8 cellular contexts compared by ENCODE assay signal in the genomic region with DNA sequence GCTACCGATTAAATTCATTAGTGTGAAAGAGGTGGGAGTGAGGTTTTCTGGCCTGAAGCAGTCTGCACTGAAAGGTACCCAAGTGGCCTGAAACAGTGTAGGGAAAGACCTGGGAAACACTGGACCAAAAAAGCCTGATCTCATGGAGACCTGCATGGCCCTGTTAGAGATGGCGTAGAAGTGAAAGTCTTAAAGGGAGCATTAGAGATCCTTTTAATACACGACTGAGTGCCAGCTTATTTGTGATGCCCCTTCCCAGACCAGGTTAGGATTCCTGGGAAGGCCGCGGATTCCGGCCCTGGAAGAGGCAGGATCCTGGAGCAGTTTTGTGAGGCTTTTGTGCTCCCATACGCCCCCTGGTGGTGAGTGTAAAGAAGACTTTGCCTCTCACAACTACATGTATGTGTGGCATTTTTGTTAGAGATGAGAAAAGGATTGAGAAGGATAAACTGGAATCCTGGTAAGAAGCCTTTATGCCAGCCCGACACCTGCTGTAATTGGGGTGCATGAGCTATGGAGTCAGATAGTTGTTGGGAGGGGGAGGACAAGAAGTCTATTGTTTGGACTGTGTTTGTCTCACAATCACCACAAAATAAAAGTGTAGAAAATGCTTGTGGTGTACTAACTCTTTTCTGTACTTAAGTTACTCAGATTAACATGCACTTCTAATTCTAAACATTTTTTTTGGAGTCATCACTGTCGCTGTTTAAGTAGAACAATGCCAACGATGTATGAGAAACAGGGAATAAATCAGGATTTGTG. TPM values are rescaled to one million over a fixed set of nuclear protein-coding genes. Genes with fewer than 3 reads are reported as not detected.
A peak's percentile ranks its signal among the peaks of the same experiment; 100 is the strongest.
DNase-seq lines count a peak whose midpoint lies in the region; ATAC-seq and TF ChIP-seq lines count a peak whose summit lies in the region.

No MANE protein-coding gene starts in this region.

- H3K36me3 Mint-ChIP-seq in Caco-2 (ENCODE audit: insufficient read depth, unreplicated experiment) (peaks cover 79% of the 10 kb centered on the region), memory B cell (peaks cover 27% of the 10 kb centered on the region)
- H3K36me3 Mint-ChIP-seq in activated CD8-positive, alpha-beta T cell treated with anti-CD3 and anti-CD28 coated beads, Interleukin-2, amount 10 ng/mL, durations not matched to agents 7 days and 5 days (ENCODE audit: low read depth): peaks cover 79% of the 10 kb centered on the region

- H3K36me3 ChIP-seq in Caco-2 (ENCODE audit: control insufficient read depth, insufficient read depth, low read length): peaks cover 3% of the 10 kb centered on the region; the same call in 1 of the 2 replicates

- DNase-seq in Caco-2 (peak; percentile 73 to 77), HEK293T (ENCODE audit: extremely low spot score) (peak; percentile 81), NCI-H460 (ENCODE audit: extremely low read depth, low read depth) (peak; percentile 73), memory B cell (ENCODE audit: low spot score in 2 of 2) (peak; percentile 63 to 70)
- peak; percentile 73 for DNase-seq in activated CD8-positive, alpha-beta T cell treated with anti-CD3 and anti-CD28 coated beads, Interleukin-2, amount 10 ng/mL, durations not matched to agents 7 days and 5 days
- peak; percentile 64 for DNase-seq in effector CD8-positive, alpha-beta T cell (lab: John Stamatoyannopoulos, UW)
- DNase-seq in stimulated activated CD8-positive, alpha-beta memory T cell treated with anti-CD3 and anti-CD28 coated beads, Interleukin-15, amount 100 ng/mL, for 24 hours (ENCODE audit: low read depth): peak; percentile 39

- ATAC-seq in activated CD8-positive, alpha-beta T cell treated with anti-CD3 and anti-CD28 coated beads, Interleukin-2, amount 10 ng/mL, durations not matched to agents 7 days and 5 days: peak; percentile 62
- ATAC-seq in memory B cell (ENCODE audit: low read depth) (peak; percentile 52), HG02610 (IDR thresholded peaks at IDR 0.05; ENCODE audit: unreplicated experiment) (no peak)

- H3K4me1 Mint-ChIP-seq in Caco-2 (ENCODE audit: low read depth, unreplicated experiment): peaks cover 23% of the 10 kb centered on the region
- peaks cover 47% of the 10 kb centered on the region for H3K4me1 Mint-ChIP-seq in activated CD8-positive, alpha-beta T cell treated with anti-CD3 and anti-CD28 coated beads, Interleukin-2, amount 10 ng/mL, durations not matched to agents 7 days and 5 days (ENCODE audit: low read depth)
- H3K4me1 Mint-ChIP-seq in memory B cell: peaks cover 24% of the 10 kb centered on the region

- no peaks in the 10 kb centered on the region for H3K27me3 ChIP-seq in Caco-2 (replicated peaks; ENCODE audit: control insufficient read depth, insufficient read depth, low read length)

- H3K4me3 Mint-ChIP-seq in Caco-2 (ENCODE audit: unreplicated experiment): no peak overlapping the region
- H3K4me3 Mint-ChIP-seq in activated CD8-positive, alpha-beta T cell treated with anti-CD3 and anti-CD28 coated beads, Interleukin-2, amount 10 ng/mL, durations not matched to agents 7 days and 5 days: no peak overlapping the region
- H3K4me3 Mint-ChIP-seq in memory B cell: no peak overlapping the region

- peak; percentile 77 to 84 for TF ChIP-seq CTCF in Caco-2 (IDR thresholded peaks at IDR 0.05; ENCODE audit: insufficient read depth in 1 of 2, low read depth in 1 of 2, low read length in 1 of 2, severe bottlenecking in 1 of 2, unreplicated experiment in 1 of 2)

- peak overlapping the region; percentile 40 for H3K27ac Mint-ChIP-seq in Caco-2 (ENCODE audit: unreplicated experiment)
- H3K27ac Mint-ChIP-seq in activated CD8-positive, alpha-beta T cell treated with anti-CD3 and anti-CD28 coated beads, Interleukin-2, amount 10 ng/mL, durations not matched to agents 7 days and 5 days: peak overlapping the region; percentile 51
- no peak overlapping the region for H3K27ac Mint-ChIP-seq in memory B cell

- CTCF ChIA-PET in Caco-2 (lab: Charles Lee) (interaction anchor here (0.8 kb wide), 1 partner anchor 51 kb away, joined by 4 read pairs; no protein-coding TSS in a partner anchor), HEK293T (lab: Yijun Ruan, JAX) (interaction anchor here (0.6 to 0.7 kb wide), 2 partner anchors 8 to 580 kb away, joined by 3 read pairs; no protein-coding TSS in a partner anchor)
- CTCF ChIA-PET in activated CD8-positive, alpha-beta T cell treated with anti-CD3 and anti-CD28 coated beads, Interleukin-2, amount 10 ng/mL, durations not matched to agents 7 days and 5 days (lab: Charles Lee): interaction anchor here (1.0 to 2.3 kb wide), 10 partner anchors 9 to 230 kb away, joined by 3 to 18 read pairs (median 4); a partner anchor contains a TSS

- no peaks in the 10 kb centered on the region for H3K9me3 ChIP-seq in Caco-2

- no peaks in the 10 kb centered on the region; the same call in 1 of the 2 replicates for H3K4me1 ChIP-seq in Caco-2

- intact Hi-C loops in Caco-2 (cut with micrococcal nuclease; ENCODE audit: unreplicated experiment): loop anchor here (1.0 to 2.0 kb wide), 7 partner anchors 51 to 672 kb away; no protein-coding TSS in a partner anchor

- no TSS peak for BruUV-seq in Caco-2 (replicated peaks; lab: Mats Ljungman, UMichigan)

- H3K4me3 ChIP-seq in Caco-2 (ENCODE audit: low read depth, low read length): no peak overlapping the region

- POLR2A ChIA-PET in Caco-2 (lab: Charles Lee) (no interaction called here), HEK293T (lab: Yijun Ruan, JAX) (no interaction called here)
- POLR2A ChIA-PET in activated CD8-positive, alpha-beta T cell treated with anti-CD3 and anti-CD28 coated beads, Interleukin-2, amount 10 ng/mL, durations not matched to agents 7 days and 5 days (lab: Charles Lee): interaction anchor here (1.8 kb wide), 1 partner anchor 51 kb away, joined by 12 read pairs; no protein-coding TSS in a partner anchor

- H3K9me3 Mint-ChIP-seq in Caco-2 (ENCODE audit: unreplicated experiment) (no peaks in the 10 kb centered on the region), memory B cell (no peaks in the 10 kb centered on the region)
- H3K9me3 Mint-ChIP-seq in activated CD8-positive, alpha-beta T cell treated with anti-CD3 and anti-CD28 coated beads, Interleukin-2, amount 10 ng/mL, durations not matched to agents 7 days and 5 days (ENCODE audit: insufficient read depth): no peaks in the 10 kb centered on the region

- no peaks in the 10 kb centered on the region for H3K27me3 Mint-ChIP-seq in Caco-2 (ENCODE audit: insufficient read depth, unreplicated experiment)
- no peaks in the 10 kb centered on the region for H3K27me3 Mint-ChIP-seq in activated CD8-positive, alpha-beta T cell treated with anti-CD3 and anti-CD28 coated beads, Interleukin-2, amount 10 ng/mL, durations not matched to agents 7 days and 5 days (ENCODE audit: low read depth)
- H3K27me3 Mint-ChIP-seq in memory B cell: no peaks in the 10 kb centered on the region

TF ChIP-seq in HEK293T, 16 proteins besides CTCF, POLR2A, EP300 and RAD21:
- TF ChIP-seq CTBP1 (IDR thresholded peaks at IDR 0.05; ENCODE audit: borderline replicate concordance): no peak
- TF ChIP-seq L3MBTL2 (conservative IDR thresholded peaks at IDR 0.05): no peak
- no peak for TF ChIP-seq LEF1 (IDR thresholded peaks at IDR 0.05; ENCODE audit: borderline replicate concordance)
- TF ChIP-seq HDGF (IDR thresholded peaks at IDR 0.05; ENCODE audit: borderline replicate concordance): no peak
- TF ChIP-seq, protein P1, sequence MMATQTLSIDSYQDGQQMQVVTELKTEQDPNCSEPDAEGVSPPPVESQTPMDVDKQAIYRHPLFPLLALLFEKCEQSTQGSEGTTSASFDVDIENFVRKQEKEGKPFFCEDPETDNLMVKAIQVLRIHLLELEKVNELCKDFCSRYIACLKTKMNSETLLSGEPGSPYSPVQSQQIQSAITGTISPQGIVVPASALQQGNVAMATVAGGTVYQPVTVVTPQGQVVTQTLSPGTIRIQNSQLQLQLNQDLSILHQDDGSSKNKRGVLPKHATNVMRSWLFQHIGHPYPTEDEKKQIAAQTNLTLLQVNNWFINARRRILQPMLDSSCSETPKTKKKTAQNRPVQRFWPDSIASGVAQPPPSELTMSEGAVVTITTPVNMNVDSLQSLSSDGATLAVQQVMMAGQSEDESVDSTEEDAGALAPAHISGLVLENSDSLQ (IDR thresholded peaks at IDR 0.05): no peak
- TF ChIP-seq FOXK2 (IDR thresholded peaks at IDR 0.05): no peak
- TF ChIP-seq FOXM1 (IDR thresholded peaks at IDR 0.05; ENCODE audit: borderline replicate concordance): no peak
- TF ChIP-seq TARDBP (IDR thresholded peaks at IDR 0.05): no peak
- no peak for TF ChIP-seq NFRKB (IDR thresholded peaks at IDR 0.05)

RNA-seq across cellular contexts. Expression of a gene that starts 54.0 kb away (rescaled TPM):
- 30.2 and 32.5 TPM in 2 replicates for total RNA-seq in Caco-2 (2022)
- total RNA-seq in NCI-H460 (2014; rRNA removed; shearing (Covaris generic)): 26.7 TPM in 2 replicates
- 26.3 and 26.6 TPM in 2 replicates for polyA plus RNA-seq in NCI-H460 (2014; cell fraction: nucleus; rRNA removed)
- total RNA-seq in activated CD8-positive, alpha-beta T cell treated with anti-CD3 and anti-CD28 coated beads, Interleukin-2, amount 10 ng/mL, durations not matched to agents 7 days and 5 days: 10 to 100 TPM; 33.5 to 36.0 TPM
